ENCODE assay signal across 8 cellular contexts in genomic region chr5:96661841-96662724, GRCh38. TPM values are rescaled to one million over a fixed set of nuclear protein-coding genes. Genes with fewer than 3 reads are reported as not detected.
A peak's percentile ranks its signal among the peaks of the same experiment; 100 is the strongest.
DNase-seq lines count a peak whose midpoint lies in the region; ATAC-seq and TF ChIP-seq lines count a peak whose summit lies in the region.

Gene CAST, plus strand, starts transcription at chr5:96662376. Its CDS starts 47 bp downstream, at chr5:96662423.

- peak within 1 kb of the TSS; percentile 98 for H3K27ac Mint-ChIP-seq in activated naive CD8-positive, alpha-beta T cell treated with anti-CD3 and anti-CD28 coated beads, Interleukin-2, amount 10 ng/mL, durations not matched to agents 7 days and 5 days

- intact Hi-C loops in Right ventricle myocardium superior (cut with DNase I) = no loop called here
- intact Hi-C loops in posterior cingulate gyrus (cut with DNase I) = loop anchor here (5.0 kb wide), 1 partner anchor 40 kb away; no protein-coding TSS in a partner anchor
- intact Hi-C loops in upper lobe of right lung (cut with DNase I) = no loop called here

- peak; percentile 37 for DNase-seq in DMS153 (lab: John Stamatoyannopoulos, UW)
- peak in 74 of 76 experiments; percentile 8 to 81 (median 51) for DNase-seq in HUDEP-2 (lab: John Stamatoyannopoulos, UW; ENCODE audit: unreplicated experiment in 76 of 76)
- DNase-seq in activated naive CD8-positive, alpha-beta T cell treated with anti-CD3 and anti-CD28 coated beads, Interleukin-2, amount 10 ng/mL, durations not matched to agents 7 days and 5 days = peak; percentile 85
- peak; percentile 97 for DNase-seq in Right ventricle myocardium superior
- peak; percentile 42 to 93 (median 59) for DNase-seq in posterior cingulate gyrus
- DNase-seq in upper lobe of right lung = peak; percentile 98

- H3K27ac ChIP-seq in SU-DHL-6 (ENCODE audit: low read depth, low read length) = peak within 1 kb of the TSS; percentile 87
- H3K27ac ChIP-seq in upper lobe of right lung = peak within 1 kb of the TSS; percentile 98

- no peaks in the 10 kb centered on the region for H3K36me3 ChIP-seq in SU-DHL-6 (ENCODE audit: low read length)
- no peaks in the 10 kb centered on the region for H3K36me3 ChIP-seq in upper lobe of right lung

- ATAC-seq in GM21390 (IDR thresholded peaks at IDR 0.05; ENCODE audit: unreplicated experiment) = peak; percentile 62
- ATAC-seq in activated naive CD8-positive, alpha-beta T cell treated with anti-CD3 and anti-CD28 coated beads, Interleukin-2, amount 10 ng/mL, durations not matched to agents 7 days and 5 days (ENCODE audit: low read depth) = peak; percentile 71
- ATAC-seq in Right ventricle myocardium superior (ENCODE audit: poor library complexity) = peak; percentile 86
- ATAC-seq in upper lobe of right lung = peak; percentile 92

- peaks cover 19% of the 10 kb centered on the region for H3K4me1 ChIP-seq in upper lobe of right lung

- peaks cover 34% of the 10 kb centered on the region for H3K4me1 Mint-ChIP-seq in activated naive CD8-positive, alpha-beta T cell treated with anti-CD3 and anti-CD28 coated beads, Interleukin-2, amount 10 ng/mL, durations not matched to agents 7 days and 5 days

- peak within 1 kb of the TSS; percentile 82 for H3K4me2 ChIP-seq in SU-DHL-6 (ENCODE audit: low read depth, low read length, poor library complexity, severe bottlenecking)

- no peaks in the 10 kb centered on the region for H3K9me2 ChIP-seq in SU-DHL-6 (replicated peaks; ENCODE audit: insufficient read depth, low read length)

- H3K79me2 ChIP-seq in SU-DHL-6 (ENCODE audit: insufficient read depth, low read length) = no peaks in the 10 kb centered on the region; the same call in 1 of the 2 replicates

- TF ChIP-seq CTCF in SU-DHL-6 (IDR thresholded peaks at IDR 0.05; ENCODE audit: insufficient read depth, low read length, poor library complexity, severe bottlenecking) (no peak), upper lobe of right lung (IDR thresholded peaks at IDR 0.05) (no peak)

- no peaks in the 10 kb centered on the region for H3K9me3 Mint-ChIP-seq in activated naive CD8-positive, alpha-beta T cell treated with anti-CD3 and anti-CD28 coated beads, Interleukin-2, amount 10 ng/mL, durations not matched to agents 7 days and 5 days

- POLR2A ChIA-PET in activated naive CD8-positive, alpha-beta T cell treated with anti-CD3 and anti-CD28 coated beads, Interleukin-2, amount 10 ng/mL, durations not matched to agents 7 days and 5 days (lab: Charles Lee) = interaction anchor here (0.6 to 3.6 kb wide), 18 partner anchors 8 to 852 kb away, joined by 3 to 26 read pairs (median 4); partner anchors contain the start of genes ERAP1 and ERAP2

- peaks cover 10% of the 10 kb centered on the region for H3F3A ChIP-seq in SU-DHL-6 (ENCODE audit: insufficient read depth)

- peaks cover 13% of the 10 kb centered on the region; the same call in 1 of the 2 replicates for H4K20me1 ChIP-seq in SU-DHL-6 (ENCODE audit: low read depth, low read length)

- no peaks in the 10 kb centered on the region for H3K9me3 ChIP-seq in SU-DHL-6 (ENCODE audit: insufficient read depth, low read length)
- no peaks in the 10 kb centered on the region for H3K9me3 ChIP-seq in upper lobe of right lung

- H3K4me3 ChIP-seq in SU-DHL-6 (ENCODE audit: insufficient read depth, low read length, poor library complexity, severe bottlenecking) = peak within 1 kb of the TSS; percentile 63
- H3K4me3 ChIP-seq in upper lobe of right lung = peak within 1 kb of the TSS; percentile 87

- H3K9ac ChIP-seq in SU-DHL-6 (ENCODE audit: low read length) = peak within 1 kb of the TSS; percentile 67

- peak within 1 kb of the TSS; percentile 99 for H3K4me3 Mint-ChIP-seq in activated naive CD8-positive, alpha-beta T cell treated with anti-CD3 and anti-CD28 coated beads, Interleukin-2, amount 10 ng/mL, durations not matched to agents 7 days and 5 days

- peaks cover 4% of the 10 kb centered on the region for H3K36me3 Mint-ChIP-seq in activated naive CD8-positive, alpha-beta T cell treated with anti-CD3 and anti-CD28 coated beads, Interleukin-2, amount 10 ng/mL, durations not matched to agents 7 days and 5 days

- H3K27me3 ChIP-seq in SU-DHL-6 (ENCODE audit: low read length) = no peaks in the 10 kb centered on the region
- no peaks in the 10 kb centered on the region for H3K27me3 ChIP-seq in upper lobe of right lung

- peak within 1 kb of the TSS; percentile 80 for H2AFZ ChIP-seq in SU-DHL-6 (ENCODE audit: low read depth, low read length, severe bottlenecking)

- H3K27me3 Mint-ChIP-seq in activated naive CD8-positive, alpha-beta T cell treated with anti-CD3 and anti-CD28 coated beads, Interleukin-2, amount 10 ng/mL, durations not matched to agents 7 days and 5 days = peaks cover 12% of the 10 kb centered on the region

RNA-seq across cellular contexts. Expression of gene CAST, which starts in this region (rescaled TPM):
- 100 to 1,000 TPM; 165 to 174 TPM for total RNA-seq in activated naive CD8-positive, alpha-beta T cell treated with anti-CD3 and anti-CD28 coated beads, Interleukin-2, amount 10 ng/mL, durations not matched to agents 7 days and 5 days
- total RNA-seq in Right ventricle myocardium superior (501 TPM), upper lobe of right lung (260 TPM)

Comparison
In these comparisons a context has a peak if more than half of its experiments do, and no peak if none do; other contexts are left out.
1. Peak in every context shown above with its lines: DNase-seq, ATAC-seq, H3K4me3 ChIP-seq and H3K27ac ChIP-seq.
2. DNase-seq: peak in every context shown above with its lines; median percentile 98 in upper lobe of right lung; 97 in Right ventricle myocardium superior; 85 in activated naive CD8-positive, alpha-beta T cell treated with anti-CD3 and anti-CD28 coated beads, Interleukin-2, amount 10 ng/mL, durations not matched to agents 7 days and 5 days; 59 in posterior cingulate gyrus; 51 in HUDEP-2; 37 in DMS153.